In genomic region chr5:138536665-138537315, GRCh38 we compare ENCODE assay signal across 10 cellular contexts. TPM values are rescaled to one million over a fixed set of nuclear protein-coding genes. Genes with fewer than 3 reads are reported as not detected.
DNase-seq lines count a peak whose midpoint lies in the region; TF ChIP-seq lines count a peak whose summit lies in the region.
"Had no signal": no experiment of that assay in that cellular context is flagged by ENCODE, and none has a peak within 500 bp of the region (broad histone marks: within the 10 kb centered on the region; RNA-seq: fewer than 3 reads in every experiment).

No MANE protein-coding gene starts in this region.

- H3F3A ChIP-seq in neural progenitor cell (ENCODE audit: low read depth) = peaks cover 24% of the 10 kb centered on the region

- H3K4me2 ChIP-seq in OCI-LY7 (ENCODE audit: low read length) (no peak overlapping the region), neural progenitor cell (no peak overlapping the region)

- H3K36me3 ChIP-seq in GM06990 (ENCODE audit: control insufficient read depth, insufficient read depth, low read length) (peaks cover 3% of the 10 kb centered on the region), OCI-LY7 (ENCODE audit: insufficient read depth, low read length) (peaks cover 92% of the 10 kb centered on the region), neural progenitor cell (no peaks in the 10 kb centered on the region), ascending aorta (peaks cover 0 to 8% of the 10 kb centered on the region in 2 donors)
- H3K36me3 ChIP-seq: prostate gland had no signal

- no TSS peak for BruUV-seq in OCI-LY7 (replicated peaks; lab: Mats Ljungman, UMichigan)

- CTCF ChIA-PET in OCI-LY7 (lab: Charles Lee; ENCODE audit: unreplicated experiment) = interaction anchor here (1.1 kb wide), 1 partner anchor 43 kb away, joined by 3 read pairs; no protein-coding TSS in a partner anchor

- no peaks in the 10 kb centered on the region for H3K27me3 Mint-ChIP-seq in neural progenitor cell (ENCODE audit: insufficient read depth, low read depth)

- POLR2A ChIA-PET in OCI-LY7 (lab: Charles Lee) = interaction anchor here (0.6 to 1.8 kb wide), 2 partner anchors 11 to 39 kb away, joined by 4 to 5 read pairs; partner anchors contain the start of gene HSPA9

- H3K4me3 Mint-ChIP-seq in neural progenitor cell = no peak overlapping the region

- no peak overlapping the region for H3K4me3 ChIP-seq in GM06990 (replicated peaks; ENCODE audit: low read depth, low read length)
- no peak overlapping the region for H3K4me3 ChIP-seq in OCI-LY7 (ENCODE audit: low read depth, low read length, poor library complexity, severe bottlenecking)
- H3K4me3 ChIP-seq in neural progenitor cell = no peak overlapping the region
- no peak overlapping the region for H3K4me3 ChIP-seq in ascending aorta
- H3K4me3 ChIP-seq: prostate gland had no signal

- DNase-seq in GM06990 (ENCODE audit: extremely low read depth, insufficient read length) = no peak
- no peak for DNase-seq in OCI-LY7 (ENCODE audit: low spot score)
- DNase-seq in epidermal melanocyte (ENCODE audit: insufficient read length, low spot score) = peak; percentile 34
- no peak for DNase-seq in neural progenitor cell (ENCODE audit: low spot score)
- DNase-seq in NCI-H345 treated with DMSO at 0.1 percent for 48 hours (lab: John Stamatoyannopoulos, UW; ENCODE audit: unreplicated experiment) = no peak
- no peak for DNase-seq in RKO (ENCODE audit: low spot score)
- no peak for DNase-seq in ascending aorta (ENCODE audit: low spot score in 2 of 2)
- DNase-seq in NCI-H446 (lab: John Stamatoyannopoulos, UW) = no peak
- DNase-seq: NCI-H1930 had no signal

- H3K4me1 ChIP-seq in OCI-LY7 (ENCODE audit: insufficient read depth, low read length, poor library complexity, severe bottlenecking) (peaks cover 27% of the 10 kb centered on the region), neural progenitor cell (peaks cover 12% of the 10 kb centered on the region), ascending aorta (peaks cover 0 to 21% of the 10 kb centered on the region in 2 donors)
- H3K4me1 ChIP-seq: prostate gland had no signal

- H3K4me1 Mint-ChIP-seq in neural progenitor cell = peaks cover 11% of the 10 kb centered on the region

- H3K9me2 ChIP-seq in OCI-LY7 (ENCODE audit: insufficient read depth, low read length) = no peaks in the 10 kb centered on the region

- intact Hi-C loops in OCI-LY7 (cut with micrococcal nuclease; ENCODE audit: unreplicated experiment) = no loop called here
- intact Hi-C loops in ascending aorta (cut with DNase I) = no loop called here

- H3K36me3 Mint-ChIP-seq in neural progenitor cell = peaks cover 26% of the 10 kb centered on the region

- H3K9me3 Mint-ChIP-seq in neural progenitor cell = no peaks in the 10 kb centered on the region

- H3K9me3 ChIP-seq in OCI-LY7 (ENCODE audit: low read length) (no peaks in the 10 kb centered on the region), neural progenitor cell (ENCODE audit: low read depth) (no peaks in the 10 kb centered on the region), ascending aorta (no peaks in the 10 kb centered on the region)
- H3K9me3 ChIP-seq: prostate gland had no signal

- no peak overlapping the region for H3K9ac ChIP-seq in neural progenitor cell

- no peak overlapping the region for H3K27ac Mint-ChIP-seq in neural progenitor cell

- peaks cover 50% of the 10 kb centered on the region for H4K20me1 ChIP-seq in OCI-LY7 (ENCODE audit: insufficient read depth, low read length)
- H4K20me1 ChIP-seq in neural progenitor cell (ENCODE audit: low read depth) = peaks cover 86% of the 10 kb centered on the region

- peak; percentile 40 for TF ChIP-seq CTCF in GM06990 (IDR thresholded peaks at IDR 0.05; ENCODE audit: insufficient read depth, low read length, poor library complexity, severe bottlenecking)
- TF ChIP-seq CTCF in OCI-LY7 (conservative IDR thresholded peaks at IDR 0.05; ENCODE audit: low read length) = peak; percentile 73
- peak; percentile 15 for TF ChIP-seq CTCF in neural progenitor cell (IDR thresholded peaks at IDR 0.05)
- no peak for TF ChIP-seq CTCF in ascending aorta (IDR thresholded peaks at IDR 0.05)

- H3K79me2 ChIP-seq in OCI-LY7 (ENCODE audit: insufficient read depth, low read depth, low read length) (peaks cover 98% of the 10 kb centered on the region), neural progenitor cell (ENCODE audit: low read depth) (peaks cover 100% of the 10 kb centered on the region)

- H3K27ac ChIP-seq in OCI-LY7 (ENCODE audit: low read depth, low read length, poor library complexity, severe bottlenecking) (no peak overlapping the region), neural progenitor cell (no peak overlapping the region), ascending aorta (no peak overlapping the region)
- H3K27ac ChIP-seq: prostate gland had no signal

- H2AFZ ChIP-seq in OCI-LY7 (ENCODE audit: low read length) (no peak overlapping the region), neural progenitor cell (replicated peaks) (no peak overlapping the region)

- H3K27me3 ChIP-seq in GM06990 (replicated peaks; ENCODE audit: control insufficient read depth, insufficient read depth, low read length) (no peaks in the 10 kb centered on the region), neural progenitor cell (no peaks in the 10 kb centered on the region), ascending aorta (no peaks in the 10 kb centered on the region)

RNA-seq across cellular contexts. Expression of gene ETF1, which starts 6.2 kb away (rescaled TPM):
- 66.7 and 76.0 TPM in 2 replicates for total RNA-seq in OCI-LY7 (2014; rRNA removed; shearing (Covaris generic))
- total RNA-seq in OCI-LY7 (2022) (116 and 123 TPM in 2 replicates), neural progenitor cell (ENCODE audit: low replicate concordance) (85.5 and 116 TPM in 2 replicates), ascending aorta (28.2 TPM)

RNA-seq across cellular contexts. Expression of gene HSPA9, which starts 38.4 kb away (rescaled TPM):
- total RNA-seq in OCI-LY7 (2014; rRNA removed; shearing (Covaris generic)) = 290 and 326 TPM in 2 replicates
- total RNA-seq in OCI-LY7 (2022) (314 and 362 TPM in 2 replicates), neural progenitor cell (ENCODE audit: low replicate concordance) (259 and 276 TPM in 2 replicates), ascending aorta (75.5 TPM)

Comparison
In these comparisons a context has a peak if more than half of its experiments do, and no peak if none do; other contexts are left out.
1. CTCF ChIP-seq: peak in GM06990 (single experiment), OCI-LY7 (single experiment) and neural progenitor cell (single experiment); none in ascending aorta (0 of 3).